In the genomic region with DNA sequence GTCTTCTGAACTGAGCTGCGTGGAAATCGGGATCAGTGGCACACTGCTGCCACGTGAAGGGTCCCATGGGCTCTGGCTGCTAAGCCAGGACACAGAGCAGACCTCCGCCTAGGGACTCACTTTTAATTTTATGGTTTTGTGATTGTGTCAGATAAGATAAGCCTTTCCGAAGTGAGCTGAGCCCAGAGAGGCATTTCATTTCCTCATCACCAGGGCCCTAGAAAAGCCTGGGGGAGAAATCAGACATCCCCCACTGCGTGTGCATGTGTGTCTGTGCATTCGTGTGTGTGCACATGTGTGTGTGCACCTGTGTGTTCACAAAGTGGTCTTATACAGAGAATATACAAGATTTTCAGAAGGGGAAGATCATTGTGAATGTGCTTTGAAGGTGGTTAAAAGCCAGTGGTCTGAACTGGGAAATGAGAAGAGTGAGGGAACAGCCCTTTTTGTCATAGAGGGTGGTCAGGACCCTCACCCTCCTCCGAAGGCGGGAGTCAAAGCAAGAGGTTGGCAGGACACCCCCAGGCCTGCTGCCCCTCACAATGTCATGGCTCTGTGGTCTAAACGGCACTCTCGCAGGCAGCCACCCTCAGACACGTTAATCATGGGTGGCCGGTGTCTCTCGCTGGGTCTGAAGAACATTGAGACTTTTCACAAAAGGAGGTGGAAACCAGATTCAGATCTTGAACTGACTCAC, we compare ENCODE assay signal across 15 cellular contexts.
"Had no signal": no experiment of that assay in that cellular context is flagged by ENCODE, and none has a peak within 500 bp of the region (broad histone marks: within the 10 kb centered on the region; RNA-seq: fewer than 3 reads in every experiment).

No MANE protein-coding gene starts in this region.

- H3K36me3 ChIP-seq: colonic mucosa, tibial nerve, vagina had no signal

- H3K4me3 ChIP-seq: colonic mucosa, lung, tibial nerve, vagina had no signal

- FAIRE-seq: keratinocyte had no signal

- ATAC-seq: activated CD8-positive, alpha-beta T cell treated with anti-CD3 and anti-CD28 coated beads for 36 hours; foreskin keratinocyte; left lobe of liver had no signal

- H3K4me1 ChIP-seq: colonic mucosa, foreskin keratinocyte, tibial nerve, vagina had no signal

- H3K9me3 ChIP-seq: colonic mucosa, tibial nerve, vagina had no signal

- H3K27me3 ChIP-seq: colonic mucosa, foreskin keratinocyte, tibial nerve, vagina had no signal

- H3K27ac ChIP-seq: colonic mucosa, foreskin keratinocyte, tibial nerve, vagina had no signal

- DNase-seq: activated CD4-positive, alpha-beta T cell treated with anti-CD3 and anti-CD28 coated beads, Interleukin-2, amount 10 ng/mL, durations not matched to agents 24 days and 14 days; activated CD8-positive, alpha-beta T cell treated with anti-CD3 and anti-CD28 coated beads for 36 hours; activated naive CD4-positive, alpha-beta T cell treated with Interleukin-2 at 50 U/mL for 16 hours; activated T-cell treated with anti-CD3 and anti-CD28 coated beads, Interleukin-2, amount 50 U/mL, for 24 hours; colonic mucosa; foreskin keratinocyte; hippocampal formation; nephron progenitor cell; nucleus accumbens; T1000 had no signal
